ENCODE assay signal across 8 cellular contexts in the genomic region with DNA sequence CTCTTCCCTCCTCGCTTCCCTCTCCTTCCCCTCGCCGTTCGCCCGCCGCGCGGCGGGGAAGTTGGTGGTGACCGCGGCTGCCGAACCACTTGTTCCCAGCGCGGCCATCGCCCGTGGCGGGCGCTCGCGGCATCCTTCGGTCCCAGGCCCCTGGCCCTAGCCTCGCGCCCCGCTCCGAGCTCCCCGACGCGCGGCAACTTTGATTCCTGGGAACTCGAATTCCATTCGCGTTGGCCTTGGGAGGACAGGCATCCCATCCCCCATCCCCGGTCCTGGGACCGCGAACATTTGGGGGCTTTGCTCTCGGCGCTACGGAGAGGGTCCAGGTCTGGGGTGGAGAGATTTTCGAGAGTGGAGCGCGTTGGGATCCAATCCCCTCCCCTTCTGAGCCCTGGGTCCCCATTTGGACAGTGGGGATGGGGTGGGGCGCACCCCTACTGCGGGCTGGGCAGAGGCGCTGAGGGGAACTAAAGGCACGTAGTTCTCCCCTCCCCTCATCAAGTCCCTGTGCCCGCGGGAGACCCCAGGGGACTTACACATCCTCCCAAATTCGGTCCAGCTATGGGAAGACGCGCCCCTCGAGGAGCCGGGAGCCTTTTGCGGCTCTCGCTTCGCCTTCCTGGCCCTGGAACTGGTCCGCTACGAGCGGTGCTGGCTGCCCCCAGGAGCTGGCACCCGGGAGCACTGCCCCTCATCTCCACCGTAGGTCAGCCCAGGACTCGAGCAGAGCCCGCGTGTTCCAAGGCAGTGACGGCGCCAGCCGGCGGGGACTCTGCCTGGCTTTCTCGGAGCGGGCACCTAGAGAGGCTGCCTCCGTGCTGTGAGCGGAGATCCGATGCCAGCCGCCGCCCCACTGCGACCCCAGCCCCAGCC. TPM values are rescaled to one million over a fixed set of nuclear protein-coding genes. Genes with fewer than 3 reads are reported as not detected.
A peak's percentile ranks its signal among the peaks of the same experiment; 100 is the strongest.
DNase-seq lines count a peak whose midpoint lies in the region; ATAC-seq, FAIRE-seq and TF ChIP-seq lines count a peak whose summit lies in the region.

No MANE protein-coding gene starts in this region.

- peaks cover 3% of the 10 kb centered on the region for H3K4me1 Mint-ChIP-seq in CD4-positive, alpha-beta T cell (ENCODE audit: low read depth)

- TF ChIP-seq POLR2A in esophagus squamous epithelium (IDR thresholded peaks at IDR 0.05), result no peak

- no peaks in the 10 kb centered on the region for H3K9me3 ChIP-seq in CD4-positive, alpha-beta T cell (ENCODE audit: control insufficient read depth, low read length)
- H3K9me3 ChIP-seq in esophagus squamous epithelium, result no peaks in the 10 kb centered on the region
- no peaks in the 10 kb centered on the region for H3K9me3 ChIP-seq in pancreas

- H3K4me3 ChIP-seq in LNCaP clone FGC (ENCODE audit: low read depth, low read length) (peak overlapping the region; percentile 33), esophagus squamous epithelium (peak overlapping the region; percentile 30 to 73 (median 50)), pancreas (peak overlapping the region; percentile 11 to 51 (median 27))

- peak overlapping the region; percentile 2 for H3K4me3 Mint-ChIP-seq in CD4-positive, alpha-beta T cell

- H3K27me3 ChIP-seq in CD4-positive, alpha-beta T cell (ENCODE audit: control insufficient read depth, insufficient read depth, low read length), result peaks cover 52% of the 10 kb centered on the region
- peaks cover 0 to 78% (median 7%) of the 10 kb centered on the region in 4 donors for H3K27me3 ChIP-seq in esophagus squamous epithelium
- H3K27me3 ChIP-seq in pancreas, result peaks cover 0 to 7% (median 0%) of the 10 kb centered on the region in 4 donors

- DNase-seq in CD4-positive, alpha-beta T cell, result no peak
- DNase-seq in LNCaP clone FGC (ENCODE audit: low read depth) (no peak), esophagus squamous epithelium (lab: John Stamatoyannopoulos, UW) (no peak), pancreas (peak in 2 of 6 donors; percentile 65 to 77), NCI-H187 treated with DMSO at 0.1 percent for 48 hours (lab: John Stamatoyannopoulos, UW) (no peak), NCI-H1048 (lab: John Stamatoyannopoulos, UW) (no peak), DMS153 treated with DMSO at 0.1 percent for 48 hours (lab: John Stamatoyannopoulos, UW; ENCODE audit: unreplicated experiment) (no peak), SHP77 (lab: John Stamatoyannopoulos, UW) (no peak)

- no peaks in the 10 kb centered on the region for H3K36me3 Mint-ChIP-seq in CD4-positive, alpha-beta T cell (ENCODE audit: low read depth)

- no peak overlapping the region for H3K27ac Mint-ChIP-seq in CD4-positive, alpha-beta T cell

- no peak for FAIRE-seq in pancreas (lab: Jason Lieb, UNC)

- peaks cover 11 to 31% (median 20%) of the 10 kb centered on the region in 3 donors for H3K4me1 ChIP-seq in esophagus squamous epithelium
- peaks cover 0 to 10% (median 5%) of the 10 kb centered on the region in 3 donors for H3K4me1 ChIP-seq in pancreas

- POLR2A ChIA-PET in CD4-positive, alpha-beta T cell (lab: Charles Lee), result interaction anchor here (0.5 to 1.2 kb wide), 2 partner anchors 21 to 314 kb away, joined by 3 to 4 read pairs; no protein-coding TSS in a partner anchor

- no peak for TF ChIP-seq CTCF in CD4-positive, alpha-beta T cell (IDR thresholded peaks at IDR 0.05)
- no peak for TF ChIP-seq CTCF in LNCaP clone FGC (IDR thresholded peaks at IDR 0.05; ENCODE audit: control insufficient read depth, extremely low read depth, insufficient read depth)
- no peak for TF ChIP-seq CTCF in esophagus squamous epithelium (IDR thresholded peaks at IDR 0.05)
- TF ChIP-seq CTCF in pancreas (IDR thresholded peaks at IDR 0.05), result no peak

- H3K27me3 Mint-ChIP-seq in CD4-positive, alpha-beta T cell, result peaks cover 70% of the 10 kb centered on the region

- 0 to 1% methylated on average over 7 to 12 of the region's 75 CpGs for WGBS in esophagus squamous epithelium, 2 donors
- WGBS in pancreas, 2 donors, result 2% methylated on average over 60 to 75 of the region's 75 CpGs

- ATAC-seq in CD4-positive, alpha-beta T cell (ENCODE audit: poor library complexity), result no peak
- peak; percentile 28 to 41 (median 32) for ATAC-seq in pancreas

- H3K36me3 ChIP-seq in esophagus squamous epithelium (no peaks in the 10 kb centered on the region), pancreas (no peaks in the 10 kb centered on the region)

- no peak overlapping the region for H3K27ac ChIP-seq in CD4-positive, alpha-beta T cell (ENCODE audit: low read depth, low read length)
- H3K27ac ChIP-seq in esophagus squamous epithelium (peak overlapping the region in 2 of 4 donors; percentile 54 to 64), pancreas (no peak overlapping the region)

- CTCF ChIA-PET in CD4-positive, alpha-beta T cell (lab: Charles Lee), result no interaction called here

- H3K9me3 Mint-ChIP-seq in CD4-positive, alpha-beta T cell, result no peaks in the 10 kb centered on the region

- intact Hi-C loops in CD4-positive, alpha-beta T cell (cut with DNase I, micrococcal nuclease), result loop anchor here in 1 of 2 experiments (5.0 kb wide), 1 partner anchor 415 kb away; no protein-coding TSS in a partner anchor
- intact Hi-C loops in esophagus squamous epithelium (cut with DNase I), result loop anchor here (5.0 to 10.0 kb wide), 2 partner anchors 165 to 417 kb away; no protein-coding TSS in a partner anchor
- intact Hi-C loops in pancreas (cut with DNase I), result loop anchor here in 1 of 3 donors (5.0 kb wide), 1 partner anchor 175 kb away; no protein-coding TSS in a partner anchor

RNA-seq across cellular contexts. Expression of a gene that starts 0.9 kb away (rescaled TPM):
- total RNA-seq in CD4-positive, alpha-beta T cell, result 1 to 10 TPM; 4.6 to 5.2 TPM
- 1 to 10 TPM in 2 of 4 donors, under 1 TPM in 2; 0.57 to 5.9 (median 1.0) TPM for total RNA-seq in esophagus squamous epithelium
- total RNA-seq in pancreas, result 10 to 100 TPM in 2 of 6 donors, 1 to 10 TPM in 4; 3.4 to 18.7 (median 8.4) TPM
- 10 to 100 TPM; 19.5 to 64.6 TPM for polyA plus RNA-seq in pancreas
